5 cellular contexts compared by ENCODE assay signal in the genomic region with DNA sequence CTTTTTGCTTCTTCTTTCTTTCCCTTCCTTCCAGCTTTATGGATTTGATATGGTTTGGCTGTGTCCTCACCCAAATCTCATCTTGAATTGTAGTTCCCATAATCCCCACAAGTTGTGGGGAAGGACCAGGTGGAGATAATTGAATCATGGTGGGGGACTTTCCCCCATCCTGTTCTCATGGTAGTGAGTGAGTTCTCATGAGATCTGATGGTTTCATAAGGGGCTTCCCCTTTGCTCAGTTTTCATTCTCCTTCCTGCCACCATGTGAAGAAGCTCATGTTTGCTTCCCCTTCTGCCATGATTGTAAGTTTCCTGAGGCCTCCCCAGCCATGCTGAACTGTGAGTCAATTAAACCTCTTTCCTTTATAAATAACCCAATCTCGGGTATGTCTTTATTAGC.
A peak's percentile ranks its signal among the peaks of the same experiment; 100 is the strongest.
DNase-seq lines count a peak whose midpoint lies in the region; ATAC-seq and TF ChIP-seq lines count a peak whose summit lies in the region.
"Not testable (repeated sequence)": the region's sequence is repeated elsewhere in the genome, so short reads cannot be mapped to it uniquely, and the experiment has no call there.

No MANE protein-coding gene starts in this region.

- H3K4me3 Mint-ChIP-seq in H9; activated CD8-positive, alpha-beta T cell treated with anti-CD3 and anti-CD28 coated beads for 36 hours; activated naive CD4-positive, alpha-beta T cell treated with anti-CD3 and anti-CD28 coated beads for 36 hours; memory B cell; stimulated activated naive B cell treated with anti-CD40 and anti-IgM and Interleukin-4, amounts not matched to agents 10 μg/mL and 1 μg/mL and 100 μg/mL, for 72 hours: not testable (repeated sequence)

- not testable (repeated sequence) for H3K23ac ChIP-seq in H9 (ENCODE audit: insufficient read length, low read depth, low read length)

- H2AFZ ChIP-seq in H9 (ENCODE audit: low read length): not testable (repeated sequence)

- H3K9me3 ChIP-seq in H9 (ENCODE audit: control insufficient read depth, low read depth, low read length): not testable (repeated sequence)

- H3K4me2 ChIP-seq in H9 (ENCODE audit: insufficient read depth, insufficient read length, low read length): not testable (repeated sequence)

- CTCF ChIA-PET in activated CD8-positive, alpha-beta T cell treated with anti-CD3 and anti-CD28 coated beads for 36 hours (lab: Charles Lee): interaction anchor here (2.5 kb wide), 1 partner anchor 13 kb away, joined by 5 read pairs; no protein-coding TSS in a partner anchor
- CTCF ChIA-PET in activated naive CD4-positive, alpha-beta T cell treated with anti-CD3 and anti-CD28 coated beads for 36 hours (lab: Charles Lee): not testable (repeated sequence)

- not testable (repeated sequence) for H3K9me3 Mint-ChIP-seq in H9, memory B cell
- H3K9me3 Mint-ChIP-seq in activated CD8-positive, alpha-beta T cell treated with anti-CD3 and anti-CD28 coated beads for 36 hours: peaks cover 16% of the 10 kb centered on the region
- peaks cover 16% of the 10 kb centered on the region for H3K9me3 Mint-ChIP-seq in activated naive CD4-positive, alpha-beta T cell treated with anti-CD3 and anti-CD28 coated beads for 36 hours
- H3K9me3 Mint-ChIP-seq in stimulated activated naive B cell treated with anti-CD40 and anti-IgM and Interleukin-4, amounts not matched to agents 10 μg/mL and 1 μg/mL and 100 μg/mL, for 72 hours: peaks cover 8 to 15% of the 10 kb centered on the region in 2 donors

- not testable (repeated sequence) for H2BK12ac ChIP-seq in H9 (ENCODE audit: insufficient read length, low read depth, low read length)

- H3T11ph ChIP-seq in H9 (ENCODE audit: low read length): not testable (repeated sequence)

- not testable (repeated sequence) for H4K20me1 ChIP-seq in H9 (ENCODE audit: control insufficient read depth, insufficient read depth, insufficient read length)

- not testable (repeated sequence) for H2BK20ac ChIP-seq in H9 (ENCODE audit: low read depth, low read length, poor library complexity, severe bottlenecking)

- H3K27me3 Mint-ChIP-seq in H9 (ENCODE audit: low read depth); activated CD8-positive, alpha-beta T cell treated with anti-CD3 and anti-CD28 coated beads for 36 hours; activated naive CD4-positive, alpha-beta T cell treated with anti-CD3 and anti-CD28 coated beads for 36 hours (ENCODE audit: low read depth); memory B cell; stimulated activated naive B cell treated with anti-CD40 and anti-IgM and Interleukin-4, amounts not matched to agents 10 μg/mL and 1 μg/mL and 100 μg/mL, for 72 hours: not testable (repeated sequence)

- H3K23me2 ChIP-seq in H9 (ENCODE audit: insufficient read length, low read depth, low read length, poor library complexity, severe bottlenecking): not testable (repeated sequence)

- peaks cover 12 to 14% of the 10 kb centered on the region in 2 experiments for H3K4me1 Mint-ChIP-seq in H9
- not testable (repeated sequence) for H3K4me1 Mint-ChIP-seq in activated CD8-positive, alpha-beta T cell treated with anti-CD3 and anti-CD28 coated beads for 36 hours (ENCODE audit: low read depth); activated naive CD4-positive, alpha-beta T cell treated with anti-CD3 and anti-CD28 coated beads for 36 hours (ENCODE audit: low read depth); memory B cell; stimulated activated naive B cell treated with anti-CD40 and anti-IgM and Interleukin-4, amounts not matched to agents 10 μg/mL and 1 μg/mL and 100 μg/mL, for 72 hours

- WGBS in H9 (ENCODE audit: extremely low coverage, insufficient read length, low lambda C conversion rate): no CpG with 5 or more reads among the region's 1 CpG

- not testable (repeated sequence) for H3K4ac ChIP-seq in H9 (ENCODE audit: low read depth, low read length)

- not testable (repeated sequence) for H3K27me3 ChIP-seq in H9 (ENCODE audit: insufficient read depth, low read length)

- TF ChIP-seq CTCF in H9 (conservative IDR thresholded peaks at IDR 0.05): 0 out of 3 replicates have a peak, but pooled peaks have one; percentile 15
- TF ChIP-seq CTCF in activated CD8-positive, alpha-beta T cell treated with anti-CD3 and anti-CD28 coated beads for 36 hours (IDR thresholded peaks at IDR 0.05): not testable (repeated sequence)

- not testable (repeated sequence) for H3K79me1 ChIP-seq in H9 (ENCODE audit: insufficient read depth, low read depth, low read length, poor library complexity, severe bottlenecking)

- not testable (repeated sequence) for H2BK5ac ChIP-seq in H9 (ENCODE audit: insufficient read length, low read length)

- not testable (repeated sequence) for H3K9ac ChIP-seq in H9 (ENCODE audit: extremely low read depth, insufficient read length, low read length)

- H2BK120ac ChIP-seq in H9 (ENCODE audit: low read depth, low read length, poor library complexity, severe bottlenecking): not testable (repeated sequence)

- H3K4me1 ChIP-seq in H9 (ENCODE audit: insufficient read depth, low read length): not testable (repeated sequence)

- H3K56ac ChIP-seq in H9 (ENCODE audit: insufficient read length, low read depth, low read length): not testable (repeated sequence)

- H2BK15ac ChIP-seq in H9 (ENCODE audit: low read depth, low read length): not testable (repeated sequence)

- H4K91ac ChIP-seq in H9 (ENCODE audit: insufficient read length, low read depth, low read length): not testable (repeated sequence)

- not testable (repeated sequence) for H2AK5ac ChIP-seq in H9 (ENCODE audit: insufficient read length, low read length)

- POLR2A ChIA-PET in activated CD8-positive, alpha-beta T cell treated with anti-CD3 and anti-CD28 coated beads for 36 hours (lab: Charles Lee): not testable (repeated sequence)

- not testable (repeated sequence) for H3K14ac ChIP-seq in H9 (ENCODE audit: insufficient read depth, low read length)

- H3K18ac ChIP-seq in H9 (ENCODE audit: insufficient read length, low read depth, low read length): not testable (repeated sequence)

- not testable (repeated sequence) for H4K5ac ChIP-seq in H9 (ENCODE audit: insufficient read length, low read depth, low read length)

- not testable (repeated sequence) for DNase-seq in H9; activated CD8-positive, alpha-beta T cell treated with anti-CD3 and anti-CD28 coated beads for 36 hours; memory B cell (ENCODE audit: low spot score in 2 of 2); stimulated activated naive B cell treated with anti-CD40 and anti-IgM and Interleukin-4, amounts not matched to agents 10 μg/mL and 1 μg/mL and 100 μg/mL, for 72 hours
- DNase-seq in activated naive CD4-positive, alpha-beta T cell treated with anti-CD3 and anti-CD28 coated beads for 36 hours: peak; percentile 11

- not testable (repeated sequence) for H3K27ac ChIP-seq in H9 (ENCODE audit: insufficient read length, low read depth, low read length)

- H3K27ac Mint-ChIP-seq in H9; activated CD8-positive, alpha-beta T cell treated with anti-CD3 and anti-CD28 coated beads for 36 hours; memory B cell: not testable (repeated sequence)
- H3K27ac Mint-ChIP-seq in activated naive CD4-positive, alpha-beta T cell treated with anti-CD3 and anti-CD28 coated beads for 36 hours: peak overlapping the region; percentile 20
- H3K27ac Mint-ChIP-seq in stimulated activated naive B cell treated with anti-CD40 and anti-IgM and Interleukin-4, amounts not matched to agents 10 μg/mL and 1 μg/mL and 100 μg/mL, for 72 hours: peak overlapping the region; percentile 3

- H3K36me3 Mint-ChIP-seq in H9 (ENCODE audit: insufficient read depth in 1 of 3, low read depth in 3 of 3); activated CD8-positive, alpha-beta T cell treated with anti-CD3 and anti-CD28 coated beads for 36 hours (ENCODE audit: low read depth); activated naive CD4-positive, alpha-beta T cell treated with anti-CD3 and anti-CD28 coated beads for 36 hours (ENCODE audit: low read depth); memory B cell; stimulated activated naive B cell treated with anti-CD40 and anti-IgM and Interleukin-4, amounts not matched to agents 10 μg/mL and 1 μg/mL and 100 μg/mL, for 72 hours: not testable (repeated sequence)

- not testable (repeated sequence) for H3K79me2 ChIP-seq in H9 (ENCODE audit: insufficient read depth, low read length)

- not testable (repeated sequence) for H4K8ac ChIP-seq in H9 (replicated peaks; ENCODE audit: insufficient read length, low read depth, low read length)

- ATAC-seq in activated CD8-positive, alpha-beta T cell treated with anti-CD3 and anti-CD28 coated beads for 36 hours: peak; percentile 47
- peak; percentile 62 for ATAC-seq in memory B cell (ENCODE audit: low read depth)
- ATAC-seq in stimulated activated naive B cell treated with anti-CD40 and anti-IgM and Interleukin-4, amounts not matched to agents 10 μg/mL and 1 μg/mL and 100 μg/mL, for 72 hours (replicated peaks): peak in 1 of 2 donors; percentile 41

- intact Hi-C loops in activated CD8-positive, alpha-beta T cell treated with anti-CD3 and anti-CD28 coated beads for 36 hours (cut with micrococcal nuclease); activated naive CD4-positive, alpha-beta T cell treated with anti-CD3 and anti-CD28 coated beads for 36 hours (cut with micrococcal nuclease): not testable (repeated sequence)
